Comparison of ENCODE assay signal across 1 cellular context in genomic region chr5:25568989-25569625, GRCh38.
TF ChIP-seq lines count a peak whose summit lies in the region.

No MANE protein-coding gene starts in this region.

TF ChIP-seq in HepG2, 621 proteins besides CTCF, POLR2A, EP300 and RAD21 (continued from another document):
- no peak for TF ChIP-seq ZHX2 (IDR thresholded peaks at IDR 0.05; ENCODE audit: low read depth)
- TF ChIP-seq ZHX2 (CRISPR knock-in tag; IDR thresholded peaks at IDR 0.05; ENCODE audit: borderline replicate concordance) = no peak
